2 cellular contexts compared by ENCODE assay signal in the genomic region with DNA sequence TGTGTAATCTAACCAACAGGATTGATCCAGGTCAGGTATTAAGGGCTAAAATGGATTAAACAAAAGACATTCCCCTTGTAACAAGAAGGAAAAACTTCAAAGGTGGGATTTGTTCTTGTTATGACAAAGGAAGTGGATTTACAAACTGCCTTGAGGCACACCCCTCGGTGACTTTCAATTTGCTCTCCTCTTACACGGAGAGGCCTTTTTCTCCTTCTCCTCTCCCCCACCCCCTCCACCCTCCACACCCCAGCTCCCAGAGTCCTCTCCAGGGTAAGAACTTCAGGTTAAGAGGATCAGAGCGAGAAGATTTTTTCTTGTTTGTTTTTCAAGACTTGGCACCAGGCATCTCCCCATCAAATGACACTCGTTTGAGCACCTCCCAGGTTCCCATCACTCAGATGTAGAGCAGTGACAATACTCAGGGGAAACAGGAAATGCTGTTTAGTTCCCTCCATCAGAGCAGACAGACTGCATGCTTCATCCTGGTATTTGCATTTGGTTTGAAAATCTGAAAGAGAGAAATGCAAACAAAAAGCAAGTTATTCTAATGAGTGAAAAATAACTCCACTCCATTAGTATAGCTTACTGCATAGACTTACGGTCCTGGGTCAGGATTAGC.
TF ChIP-seq lines count a peak whose summit lies in the region.

No MANE protein-coding gene starts in this region.

TF ChIP-seq in GM23338, 12 proteins besides CTCF, POLR2A, EP300 and RAD21 (continues in another document):
- TF ChIP-seq JUNB (IDR thresholded peaks at IDR 0.05; ENCODE audit: unreplicated experiment) (no peak), ZNF114 (CRISPR knock-in tag; IDR thresholded peaks at IDR 0.05) (no peak), NANOG (IDR thresholded peaks at IDR 0.05; ENCODE audit: borderline replicate concordance) (no peak), EZH2phosphoT487 (IDR thresholded peaks at IDR 0.05; ENCODE audit: unreplicated experiment) (no peak), STAT1 (IDR thresholded peaks at IDR 0.05; ENCODE audit: unreplicated experiment) (no peak), EZH2 (IDR thresholded peaks at IDR 0.05; ENCODE audit: low read depth, unreplicated experiment) (no peak), CREB1 (CRISPR knock-in tag; IDR thresholded peaks at IDR 0.05; ENCODE audit: low read depth) (no peak), ZNF331 (CRISPR knock-in tag; IDR thresholded peaks at IDR 0.05; ENCODE audit: low read depth) (no peak), POLR2AphosphoS5 (IDR thresholded peaks at IDR 0.05; ENCODE audit: low read depth) (no peak)
- TF ChIP-seq, protein P1, sequence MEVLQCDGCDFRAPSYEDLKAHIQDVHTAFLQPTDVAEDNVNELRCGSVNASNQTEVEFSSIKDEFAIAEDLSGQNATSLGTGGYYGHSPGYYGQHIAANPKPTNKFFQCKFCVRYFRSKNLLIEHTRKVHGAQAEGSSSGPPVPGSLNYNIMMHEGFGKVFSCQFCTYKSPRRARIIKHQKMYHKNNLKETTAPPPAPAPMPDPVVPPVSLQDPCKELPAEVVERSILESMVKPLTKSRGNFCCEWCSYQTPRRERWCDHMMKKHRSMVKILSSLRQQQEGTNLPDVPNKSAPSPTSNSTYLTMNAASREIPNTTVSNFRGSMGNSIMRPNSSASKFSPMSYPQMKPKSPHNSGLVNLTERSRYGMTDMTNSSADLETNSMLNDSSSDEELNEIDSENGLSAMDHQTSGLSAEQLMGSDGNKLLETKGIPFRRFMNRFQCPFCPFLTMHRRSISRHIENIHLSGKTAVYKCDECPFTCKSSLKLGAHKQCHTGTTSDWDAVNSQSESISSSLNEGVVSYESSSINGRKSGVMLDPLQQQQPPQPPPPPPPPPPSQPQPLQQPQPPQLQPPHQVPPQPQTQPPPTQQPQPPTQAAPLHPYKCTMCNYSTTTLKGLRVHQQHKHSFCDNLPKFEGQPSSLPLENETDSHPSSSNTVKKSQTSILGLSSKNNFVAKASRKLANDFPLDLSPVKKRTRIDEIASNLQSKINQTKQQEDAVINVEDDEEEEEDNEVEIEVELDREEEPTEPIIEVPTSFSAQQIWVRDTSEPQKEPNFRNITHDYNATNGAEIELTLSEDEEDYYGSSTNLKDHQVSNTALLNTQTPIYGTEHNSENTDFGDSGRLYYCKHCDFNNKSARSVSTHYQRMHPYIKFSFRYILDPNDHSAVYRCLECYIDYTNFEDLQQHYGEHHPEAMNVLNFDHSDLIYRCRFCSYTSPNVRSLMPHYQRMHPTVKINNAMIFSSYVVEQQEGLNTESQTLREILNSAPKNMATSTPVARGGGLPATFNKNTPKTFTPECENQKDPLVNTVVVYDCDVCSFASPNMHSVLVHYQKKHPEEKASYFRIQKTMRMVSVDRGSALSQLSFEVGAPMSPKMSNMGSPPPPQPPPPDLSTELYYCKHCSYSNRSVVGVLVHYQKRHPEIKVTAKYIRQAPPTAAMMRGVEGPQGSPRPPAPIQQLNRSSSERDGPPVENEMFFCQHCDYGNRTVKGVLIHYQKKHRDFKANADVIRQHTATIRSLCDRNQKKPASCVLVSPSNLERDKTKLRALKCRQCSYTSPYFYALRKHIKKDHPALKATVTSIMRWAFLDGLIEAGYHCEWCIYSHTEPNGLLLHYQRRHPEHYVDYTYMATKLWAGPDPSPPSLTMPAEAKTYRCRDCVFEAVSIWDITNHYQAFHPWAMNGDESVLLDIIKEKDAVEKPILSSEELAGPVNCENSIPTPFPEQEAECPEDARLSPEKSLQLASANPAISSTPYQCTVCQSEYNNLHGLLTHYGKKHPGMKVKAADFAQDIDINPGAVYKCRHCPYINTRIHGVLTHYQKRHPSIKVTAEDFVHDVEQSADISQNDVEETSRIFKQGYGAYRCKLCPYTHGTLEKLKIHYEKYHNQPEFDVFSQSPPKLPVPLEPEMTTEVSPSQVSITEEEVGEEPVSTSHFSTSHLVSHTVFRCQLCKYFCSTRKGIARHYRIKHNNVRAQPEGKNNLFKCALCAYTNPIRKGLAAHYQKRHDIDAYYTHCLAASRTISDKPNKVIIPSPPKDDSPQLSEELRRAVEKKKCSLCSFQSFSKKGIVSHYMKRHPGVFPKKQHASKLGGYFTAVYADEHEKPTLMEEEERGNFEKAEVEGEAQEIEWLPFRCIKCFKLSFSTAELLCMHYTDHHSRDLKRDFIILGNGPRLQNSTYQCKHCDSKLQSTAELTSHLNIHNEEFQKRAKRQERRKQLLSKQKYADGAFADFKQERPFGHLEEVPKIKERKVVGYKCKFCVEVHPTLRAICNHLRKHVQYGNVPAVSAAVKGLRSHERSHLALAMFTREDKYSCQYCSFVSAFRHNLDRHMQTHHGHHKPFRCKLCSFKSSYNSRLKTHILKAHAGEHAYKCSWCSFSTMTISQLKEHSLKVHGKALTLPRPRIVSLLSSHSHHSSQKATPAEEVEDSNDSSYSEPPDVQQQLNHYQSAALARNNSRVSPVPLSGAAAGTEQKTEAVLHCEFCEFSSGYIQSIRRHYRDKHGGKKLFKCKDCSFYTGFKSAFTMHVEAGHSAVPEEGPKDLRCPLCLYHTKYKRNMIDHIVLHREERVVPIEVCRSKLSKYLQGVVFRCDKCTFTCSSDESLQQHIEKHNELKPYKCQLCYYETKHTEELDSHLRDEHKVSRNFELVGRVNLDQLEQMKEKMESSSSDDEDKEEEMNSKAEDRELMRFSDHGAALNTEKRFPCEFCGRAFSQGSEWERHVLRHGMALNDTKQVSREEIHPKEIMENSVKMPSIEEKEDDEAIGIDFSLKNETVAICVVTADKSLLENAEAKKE (CRISPR knock-in tag; IDR thresholded peaks at IDR 0.05) = no peak
- TF ChIP-seq, protein P2, sequence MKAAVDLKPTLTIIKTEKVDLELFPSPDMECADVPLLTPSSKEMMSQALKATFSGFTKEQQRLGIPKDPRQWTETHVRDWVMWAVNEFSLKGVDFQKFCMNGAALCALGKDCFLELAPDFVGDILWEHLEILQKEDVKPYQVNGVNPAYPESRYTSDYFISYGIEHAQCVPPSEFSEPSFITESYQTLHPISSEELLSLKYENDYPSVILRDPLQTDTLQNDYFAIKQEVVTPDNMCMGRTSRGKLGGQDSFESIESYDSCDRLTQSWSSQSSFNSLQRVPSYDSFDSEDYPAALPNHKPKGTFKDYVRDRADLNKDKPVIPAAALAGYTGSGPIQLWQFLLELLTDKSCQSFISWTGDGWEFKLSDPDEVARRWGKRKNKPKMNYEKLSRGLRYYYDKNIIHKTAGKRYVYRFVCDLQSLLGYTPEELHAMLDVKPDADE (IDR thresholded peaks at IDR 0.05) = no peak

TF ChIP-seq in H1, 55 proteins besides CTCF, POLR2A, EP300 and RAD21:
- TF ChIP-seq SAP30 (IDR thresholded peaks at IDR 0.05; ENCODE audit: insufficient read depth, insufficient replicate concordance, low read length) = no peak
- TF ChIP-seq, protein P3, sequence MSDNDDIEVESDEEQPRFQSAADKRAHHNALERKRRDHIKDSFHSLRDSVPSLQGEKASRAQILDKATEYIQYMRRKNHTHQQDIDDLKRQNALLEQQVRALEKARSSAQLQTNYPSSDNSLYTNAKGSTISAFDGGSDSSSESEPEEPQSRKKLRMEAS (IDR thresholded peaks at IDR 0.05) = no peak
- no peak for TF ChIP-seq HDAC6 (IDR thresholded peaks at IDR 0.05; ENCODE audit: low read depth, low read length)
- no peak for TF ChIP-seq KDM5A (IDR thresholded peaks at IDR 0.05; ENCODE audit: low read length)
- TF ChIP-seq JUND (IDR thresholded peaks at IDR 0.05; ENCODE audit: low read length) = no peak
- no peak for TF ChIP-seq TEAD4 (IDR thresholded peaks at IDR 0.05; ENCODE audit: low read depth, low read length)
- no peak for TF ChIP-seq SP4 (IDR thresholded peaks at IDR 0.05; ENCODE audit: low read length)
- TF ChIP-seq GABPA (IDR thresholded peaks at IDR 0.05; ENCODE audit: borderline replicate concordance, insufficient read depth, low read length) = no peak
- TF ChIP-seq BCL11A (IDR thresholded peaks at IDR 0.05; ENCODE audit: low read depth in 2 of 2, low read length in 2 of 2) = no peak
- no peak for TF ChIP-seq ASH2L (IDR thresholded peaks at IDR 0.05; ENCODE audit: low read length)
- no peak for TF ChIP-seq CREB1 (IDR thresholded peaks at IDR 0.05)
- no peak for TF ChIP-seq KDM4A (IDR thresholded peaks at IDR 0.05; ENCODE audit: low read depth, low read length, severe bottlenecking)
- TF ChIP-seq SRF (IDR thresholded peaks at IDR 0.05; ENCODE audit: low read depth, low read length) = no peak
- no peak for TF ChIP-seq CTBP2 (IDR thresholded peaks at IDR 0.05; ENCODE audit: borderline replicate concordance, insufficient read depth, insufficient read length, low read length)
- no peak for TF ChIP-seq SP1 (IDR thresholded peaks at IDR 0.05; ENCODE audit: low read depth, low read length)
- no peak for TF ChIP-seq ZNF274 (IDR thresholded peaks at IDR 0.05; ENCODE audit: borderline replicate concordance, extremely low read depth, low read length)
- TF ChIP-seq HDAC2 (IDR thresholded peaks at IDR 0.05; ENCODE audit: borderline replicate concordance in 1 of 2, low read depth in 2 of 2, low read length in 2 of 2) = no peak
- no peak for TF ChIP-seq KDM1A (IDR thresholded peaks at IDR 0.05; ENCODE audit: borderline replicate concordance, low read length)
